1 cellular context compared by ENCODE assay signal in the genomic region with DNA sequence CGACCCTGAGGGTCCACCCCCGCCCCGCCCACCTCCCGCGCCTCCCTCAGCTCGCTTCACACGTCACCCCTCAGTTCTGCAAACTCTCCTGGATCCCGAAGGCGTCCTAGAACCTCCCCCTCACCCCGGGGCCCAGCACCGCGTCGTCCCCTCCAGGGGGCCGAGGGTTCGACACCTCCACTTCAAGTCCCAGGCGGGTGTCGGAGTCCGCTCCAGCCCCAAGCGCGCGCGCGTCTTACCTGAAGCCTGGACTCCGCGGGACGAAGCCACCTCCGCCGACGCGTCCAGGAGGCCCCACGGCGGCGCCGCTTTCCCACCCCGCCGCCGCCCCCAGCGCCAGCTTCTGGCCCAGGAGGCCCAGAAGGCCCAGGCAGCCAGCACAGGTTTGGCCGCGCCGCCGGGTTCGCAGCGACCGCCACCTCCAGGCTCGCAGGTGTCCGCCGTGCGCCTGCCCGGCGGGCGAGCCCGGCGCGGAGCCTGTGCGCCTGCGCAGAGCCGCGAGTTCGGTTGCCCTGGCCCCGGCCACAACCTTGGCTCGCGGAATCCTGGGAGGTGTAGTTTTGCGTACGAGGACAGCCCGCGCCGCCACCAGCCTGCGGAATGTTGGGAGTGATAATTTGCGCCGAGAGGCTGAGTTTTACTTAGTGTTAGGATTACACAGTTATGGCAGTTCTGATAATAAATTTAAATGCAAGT.
TF ChIP-seq lines count a peak whose summit lies in the region.

POMGNT2 (minus strand) TSS at position 483 of the 696 bp plus-strand sequence. CDS start 24,648 bp downstream, outside the sequence.

TF ChIP-seq in K562, 482 proteins besides CTCF, POLR2A, EP300 and RAD21 (continued from another document and continues in another):
- TF ChIP-seq THRA (IDR thresholded peaks at IDR 0.05), result no peak
- no peak for TF ChIP-seq NR4A1 (CRISPR knock-in tag; IDR thresholded peaks at IDR 0.05)
- TF ChIP-seq NR4A1 (tag; IDR thresholded peaks at IDR 0.05), result peak; percentile 63; the same call in 1 of the 2 replicates
- TF ChIP-seq KDM2B (CRISPR knock-in tag; IDR thresholded peaks at IDR 0.05), result peak; percentile 97
- TF ChIP-seq ZSCAN32 (CRISPR knock-in tag; IDR thresholded peaks at IDR 0.05), result no peak
- TF ChIP-seq HNRNPLL (IDR thresholded peaks at IDR 0.05; ENCODE audit: low read depth, low read length, poor library complexity, severe bottlenecking), result peak; percentile 69
- no peak for TF ChIP-seq ZNF277 (CRISPR knock-in tag; IDR thresholded peaks at IDR 0.05; ENCODE audit: borderline replicate concordance)
- TF ChIP-seq SMAD4 (CRISPR knock-in tag; conservative IDR thresholded peaks at IDR 0.05), result peak; percentile 56; the same call in 1 of the 2 replicates
- TF ChIP-seq NFATC3 (IDR thresholded peaks at IDR 0.05), result peak; percentile 95
- peak; percentile 21; the same call in 1 of the 2 replicates for TF ChIP-seq KLF1 (tag; IDR thresholded peaks at IDR 0.05)
- no peak for TF ChIP-seq KAT7 (CRISPR knock-in tag; IDR thresholded peaks at IDR 0.05; ENCODE audit: borderline replicate concordance)
- TF ChIP-seq NELFE (IDR thresholded peaks at IDR 0.05; ENCODE audit: insufficient read depth, insufficient read length), result no peak
- TF ChIP-seq, protein P1, sequence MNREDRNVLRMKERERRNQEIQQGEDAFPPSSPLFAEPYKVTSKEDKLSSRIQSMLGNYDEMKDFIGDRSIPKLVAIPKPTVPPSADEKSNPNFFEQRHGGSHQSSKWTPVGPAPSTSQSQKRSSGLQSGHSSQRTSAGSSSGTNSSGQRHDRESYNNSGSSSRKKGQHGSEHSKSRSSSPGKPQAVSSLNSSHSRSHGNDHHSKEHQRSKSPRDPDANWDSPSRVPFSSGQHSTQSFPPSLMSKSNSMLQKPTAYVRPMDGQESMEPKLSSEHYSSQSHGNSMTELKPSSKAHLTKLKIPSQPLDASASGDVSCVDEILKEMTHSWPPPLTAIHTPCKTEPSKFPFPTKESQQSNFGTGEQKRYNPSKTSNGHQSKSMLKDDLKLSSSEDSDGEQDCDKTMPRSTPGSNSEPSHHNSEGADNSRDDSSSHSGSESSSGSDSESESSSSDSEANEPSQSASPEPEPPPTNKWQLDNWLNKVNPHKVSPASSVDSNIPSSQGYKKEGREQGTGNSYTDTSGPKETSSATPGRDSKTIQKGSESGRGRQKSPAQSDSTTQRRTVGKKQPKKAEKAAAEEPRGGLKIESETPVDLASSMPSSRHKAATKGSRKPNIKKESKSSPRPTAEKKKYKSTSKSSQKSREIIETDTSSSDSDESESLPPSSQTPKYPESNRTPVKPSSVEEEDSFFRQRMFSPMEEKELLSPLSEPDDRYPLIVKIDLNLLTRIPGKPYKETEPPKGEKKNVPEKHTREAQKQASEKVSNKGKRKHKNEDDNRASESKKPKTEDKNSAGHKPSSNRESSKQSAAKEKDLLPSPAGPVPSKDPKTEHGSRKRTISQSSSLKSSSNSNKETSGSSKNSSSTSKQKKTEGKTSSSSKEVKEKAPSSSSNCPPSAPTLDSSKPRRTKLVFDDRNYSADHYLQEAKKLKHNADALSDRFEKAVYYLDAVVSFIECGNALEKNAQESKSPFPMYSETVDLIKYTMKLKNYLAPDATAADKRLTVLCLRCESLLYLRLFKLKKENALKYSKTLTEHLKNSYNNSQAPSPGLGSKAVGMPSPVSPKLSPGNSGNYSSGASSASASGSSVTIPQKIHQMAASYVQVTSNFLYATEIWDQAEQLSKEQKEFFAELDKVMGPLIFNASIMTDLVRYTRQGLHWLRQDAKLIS (CRISPR knock-in tag; IDR thresholded peaks at IDR 0.05), result 0 out of 2 replicates have a peak, but pooled peaks have one; percentile 33
- TF ChIP-seq CBX1 (IDR thresholded peaks at IDR 0.05; ENCODE audit: low read depth), result peak; percentile 59; the same call in 1 of the 2 replicates
- TF ChIP-seq YY1 (IDR thresholded peaks at IDR 0.05; ENCODE audit: borderline replicate concordance in 1 of 3, control insufficient read depth in 1 of 3, extremely low read depth in 1 of 3, insufficient read depth in 3 of 3, insufficient read length in 1 of 3, insufficient replicate concordance in 2 of 3, low read depth in 1 of 3, low read length in 2 of 3), result peak in 2 of 3 experiments; percentile 30 to 71
- TF ChIP-seq HDAC6 (IDR thresholded peaks at IDR 0.05; ENCODE audit: low read depth, low read length), result no peak
- peak; percentile 14; the same call in 1 of the 2 replicates for TF ChIP-seq MBD2 (IDR thresholded peaks at IDR 0.05; ENCODE audit: borderline replicate concordance, low read depth)
- no peak for TF ChIP-seq THRB (CRISPR knock-in tag; conservative IDR thresholded peaks at IDR 0.05)
- no peak for TF ChIP-seq ZBTB12 (CRISPR knock-in tag; IDR thresholded peaks at IDR 0.05)
- peak; percentile 69 for TF ChIP-seq CREM (IDR thresholded peaks at IDR 0.05; ENCODE audit: low read depth)
- TF ChIP-seq JUN (IDR thresholded peaks at IDR 0.05; ENCODE audit: borderline replicate concordance, low read depth, low read length), result 0 out of 2 replicates have a peak, but pooled peaks have one; percentile 43
- TF ChIP-seq JUN (CRISPR knock-in tag; IDR thresholded peaks at IDR 0.05; ENCODE audit: borderline replicate concordance), result no peak
- no peak for TF ChIP-seq NUFIP1 (IDR thresholded peaks at IDR 0.05; ENCODE audit: partially characterized antibody)
- no peak for TF ChIP-seq ILK (tag; IDR thresholded peaks at IDR 0.05; ENCODE audit: borderline replicate concordance, low read depth)
- TF ChIP-seq ZKSCAN3 (CRISPR knock-in tag; IDR thresholded peaks at IDR 0.05), result no peak
- TF ChIP-seq ETV6 (IDR thresholded peaks at IDR 0.05; ENCODE audit: borderline replicate concordance in 1 of 2, low read depth in 2 of 2, low read length in 1 of 2), result no peak
- no peak for TF ChIP-seq ETV6 (CRISPR knock-in tag; IDR thresholded peaks at IDR 0.05; ENCODE audit: borderline replicate concordance)
- no peak for TF ChIP-seq RFX5 (IDR thresholded peaks at IDR 0.05; ENCODE audit: low read depth, low read length)
- TF ChIP-seq YBX1 (IDR thresholded peaks at IDR 0.05), result no peak
- no peak for TF ChIP-seq ZNF217 (CRISPR knock-in tag; IDR thresholded peaks at IDR 0.05)
- peak; percentile 67; the same call in 1 of the 2 replicates for TF ChIP-seq ETS1 (conservative IDR thresholded peaks at IDR 0.05; ENCODE audit: control insufficient read depth, low read depth, low read length)
- no peak for TF ChIP-seq TCF7L2 (IDR thresholded peaks at IDR 0.05; ENCODE audit: low read depth, low read length)
- no peak for TF ChIP-seq XRCC5 (IDR thresholded peaks at IDR 0.05; ENCODE audit: low read depth, low read length)
- TF ChIP-seq ZNF589 (CRISPR knock-in tag; IDR thresholded peaks at IDR 0.05; ENCODE audit: low read depth), result no peak
- no peak for TF ChIP-seq FOXA3 (CRISPR knock-in tag; conservative IDR thresholded peaks at IDR 0.05 in 1 of 2, IDR thresholded peaks at IDR 0.05 in 1 of 2)
- TF ChIP-seq TFAP4 (CRISPR knock-in tag; IDR thresholded peaks at IDR 0.05; ENCODE audit: borderline replicate concordance), result 0 out of 2 replicates have a peak, but pooled peaks have one; percentile 56
- peak; percentile 51 for TF ChIP-seq HMGN3 (IDR thresholded peaks at IDR 0.05; ENCODE audit: borderline replicate concordance, extremely low read depth, insufficient read length, low read depth, low read length)
- peak; percentile 34; the same call in 1 of the 2 replicates for TF ChIP-seq JUND (IDR thresholded peaks at IDR 0.05; ENCODE audit: borderline replicate concordance, low read depth, low read length)
- no peak; the same call in 2 of the 3 replicates for TF ChIP-seq JUND (tag; IDR thresholded peaks at IDR 0.05; ENCODE audit: borderline replicate concordance, low read depth, low read length)
- no peak for TF ChIP-seq CBX3 (IDR thresholded peaks at IDR 0.05; ENCODE audit: borderline replicate concordance in 1 of 2, low read length in 2 of 2)
- TF ChIP-seq SIRT6 (IDR thresholded peaks at IDR 0.05; ENCODE audit: low read depth, low read length), result no peak
- TF ChIP-seq RFX7 (CRISPR knock-in tag; IDR thresholded peaks at IDR 0.05), result no peak
- TF ChIP-seq SAFB (IDR thresholded peaks at IDR 0.05; ENCODE audit: borderline replicate concordance, low read depth, low read length), result no peak
- TF ChIP-seq, protein P2, sequence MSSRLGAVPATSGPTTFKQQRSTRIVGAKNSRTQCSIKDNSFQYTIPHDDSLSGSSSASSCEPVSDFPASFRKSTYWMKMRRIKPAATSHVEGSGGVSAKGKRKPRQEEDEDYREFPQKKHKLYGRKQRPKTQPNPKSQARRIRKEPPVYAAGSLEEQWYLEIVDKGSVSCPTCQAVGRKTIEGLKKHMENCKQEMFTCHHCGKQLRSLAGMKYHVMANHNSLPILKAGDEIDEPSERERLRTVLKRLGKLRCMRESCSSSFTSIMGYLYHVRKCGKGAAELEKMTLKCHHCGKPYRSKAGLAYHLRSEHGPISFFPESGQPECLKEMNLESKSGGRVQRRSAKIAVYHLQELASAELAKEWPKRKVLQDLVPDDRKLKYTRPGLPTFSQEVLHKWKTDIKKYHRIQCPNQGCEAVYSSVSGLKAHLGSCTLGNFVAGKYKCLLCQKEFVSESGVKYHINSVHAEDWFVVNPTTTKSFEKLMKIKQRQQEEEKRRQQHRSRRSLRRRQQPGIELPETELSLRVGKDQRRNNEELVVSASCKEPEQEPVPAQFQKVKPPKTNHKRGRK (tag; IDR thresholded peaks at IDR 0.05), result no peak
- no peak for TF ChIP-seq ZNF717 (CRISPR knock-in tag; IDR thresholded peaks at IDR 0.05)
- TF ChIP-seq CBX5 (IDR thresholded peaks at IDR 0.05; ENCODE audit: borderline replicate concordance, low read depth), result no peak
- TF ChIP-seq STAT5B (CRISPR knock-in tag; IDR thresholded peaks at IDR 0.05), result no peak
- TF ChIP-seq KAT8 (IDR thresholded peaks at IDR 0.05; ENCODE audit: low read depth), result no peak
- peak in 1 of 2 experiments; percentile 61; a peak in 2 of 4 replicates for TF ChIP-seq MAZ (CRISPR knock-in tag; conservative IDR thresholded peaks at IDR 0.05 in 1 of 2, IDR thresholded peaks at IDR 0.05 in 1 of 2)
- TF ChIP-seq MTA3 (IDR thresholded peaks at IDR 0.05; ENCODE audit: borderline replicate concordance), result peak; percentile 84; the same call in 1 of the 2 replicates
- no peak for TF ChIP-seq SREBF2 (CRISPR knock-in tag; IDR thresholded peaks at IDR 0.05)
- peak; percentile 95 for TF ChIP-seq L3MBTL2 (IDR thresholded peaks at IDR 0.05)
- no peak for TF ChIP-seq ATF3 (IDR thresholded peaks at IDR 0.05)
- TF ChIP-seq ATF3 (CRISPR knock-in tag; conservative IDR thresholded peaks at IDR 0.05), result no peak
